Comparison of ENCODE assay signal across 6 cellular contexts in genomic region chr10:97596101-97597055, GRCh38. TPM values are rescaled to one million over a fixed set of nuclear protein-coding genes. Genes with fewer than 3 reads are reported as not detected.
DNase-seq lines count a peak whose midpoint lies in the region; ATAC-seq and TF ChIP-seq lines count a peak whose summit lies in the region.

No MANE protein-coding gene starts in this region.

- TF ChIP-seq CTCF in HFF-Myc (IDR thresholded peaks at IDR 0.05; ENCODE audit: low read depth, low read length, missing control alignments) (no peak), epithelial cell of esophagus (IDR thresholded peaks at IDR 0.05; ENCODE audit: insufficient read depth, low read depth, low read length, missing control alignments) (no peak)

- DNase-seq in HFF-Myc (ENCODE audit: extremely low read depth, low read depth) (peak; percentile 48), epithelial cell of esophagus (ENCODE audit: low read depth) (peak; percentile 92), renal cortical epithelial cell (ENCODE audit: low read depth) (peak; percentile 93)
- no peak for DNase-seq in stimulated activated CD4-positive, alpha-beta T cell treated with anti-CD3 and anti-CD28 coated beads, Interleukin-12 subunit alpha, Interleukin-12 subunit beta, amount 100 ng/mL, for 4 hours

- ATAC-seq in HG02938 (IDR thresholded peaks at IDR 0.05; ENCODE audit: unreplicated experiment), result no peak
- no peak for ATAC-seq in GM19455 (IDR thresholded peaks at IDR 0.05; ENCODE audit: unreplicated experiment)

- H3K4me3 ChIP-seq in HFF-Myc (replicated peaks; ENCODE audit: low read depth, low read length) (no peak overlapping the region), epithelial cell of esophagus (ENCODE audit: low read length) (no peak overlapping the region)

RNA-seq across cellular contexts. Expression of gene C10orf62, which starts 6.9 kb away (rescaled TPM):
- total RNA-seq in renal cortical epithelial cell, result 0.35 and 3.2 TPM in 2 replicates

RNA-seq across cellular contexts. Expression of gene HOGA1, which starts 12.2 kb away (rescaled TPM):
- total RNA-seq in renal cortical epithelial cell, result 72.3 and 121 TPM in 2 replicates

RNA-seq across cellular contexts. Expression of gene ANKRD2, which starts 23.8 kb away (rescaled TPM):
- 31.3 and 35.9 TPM in 2 replicates for total RNA-seq in renal cortical epithelial cell

RNA-seq across cellular contexts. Expression of gene MORN4, which starts 36.9 kb away (rescaled TPM):
- total RNA-seq in renal cortical epithelial cell, result 1.7 and 3.5 TPM in 2 replicates

RNA-seq across cellular contexts. Expression of gene PI4K2A, which starts 44.1 kb away (rescaled TPM):
- total RNA-seq in renal cortical epithelial cell, result 26.9 and 34.0 TPM in 2 replicates
